ENCODE assay signal across 11 cellular contexts in the genomic region with DNA sequence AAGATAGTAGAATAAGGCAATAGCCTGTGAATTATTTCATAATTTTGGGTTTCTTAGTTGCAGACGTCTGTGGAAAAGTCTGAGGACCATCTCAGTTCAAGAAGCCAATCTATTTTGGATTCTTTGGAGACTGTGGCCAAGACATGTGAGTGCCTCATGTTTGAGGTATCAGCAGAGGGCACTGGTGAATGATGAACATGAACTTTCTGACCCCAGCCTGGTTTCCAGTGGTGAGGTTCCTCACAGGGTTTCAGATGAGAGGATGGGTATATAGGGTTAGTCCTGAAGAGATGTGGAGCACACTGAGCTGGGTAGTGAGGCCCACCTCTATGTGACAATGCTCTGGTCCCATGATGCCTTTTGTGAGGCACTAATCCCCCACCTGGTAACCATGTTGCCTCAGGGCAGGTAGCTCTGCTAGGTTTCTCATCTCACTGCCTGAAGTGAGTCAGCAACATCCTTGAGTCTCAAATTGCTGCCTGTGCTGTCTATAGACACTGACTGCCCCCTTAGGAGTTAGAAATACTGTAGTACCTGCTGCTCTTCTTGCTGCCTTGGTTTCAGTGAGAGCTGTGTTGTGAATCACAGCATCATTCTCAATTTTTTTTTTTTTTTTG. TPM values are rescaled to one million over a fixed set of nuclear protein-coding genes. Genes with fewer than 3 reads are reported as not detected.
DNase-seq lines count a peak whose midpoint lies in the region; ATAC-seq and TF ChIP-seq lines count a peak whose summit lies in the region.
"Had no signal": no experiment of that assay in that cellular context is flagged by ENCODE, and none has a peak within 500 bp of the region (broad histone marks: within the 10 kb centered on the region; RNA-seq: fewer than 3 reads in every experiment).

No MANE protein-coding gene starts in this region.

- no peaks in the 10 kb centered on the region for H4K20me1 ChIP-seq in smooth muscle cell (ENCODE audit: low read depth)

- TF ChIP-seq CTCF in MCF 10A (IDR thresholded peaks at IDR 0.05; ENCODE audit: unreplicated experiment) (no peak), breast epithelium (IDR thresholded peaks at IDR 0.05) (no peak), epithelial cell of esophagus (IDR thresholded peaks at IDR 0.05; ENCODE audit: insufficient read depth, low read depth, low read length, missing control alignments) (no peak), smooth muscle cell (IDR thresholded peaks at IDR 0.05; ENCODE audit: borderline replicate concordance, insufficient read depth, poor library complexity, severe bottlenecking) (no peak), brain microvascular endothelial cell (IDR thresholded peaks at IDR 0.05; ENCODE audit: low read depth, low read length, missing control alignments) (no peak)

- H3K79me2 ChIP-seq in smooth muscle cell (ENCODE audit: low read depth) = no peaks in the 10 kb centered on the region

- POLR2A ChIA-PET in MCF 10A (lab: Yijun Ruan, JAX) = no interaction called here

- H3K36me3 ChIP-seq in breast epithelium = no peaks in the 10 kb centered on the region
- no peaks in the 10 kb centered on the region for H3K36me3 ChIP-seq in smooth muscle cell (ENCODE audit: low read depth)
- H3K36me3 ChIP-seq in brain microvascular endothelial cell (replicated peaks) = peaks cover 4% of the 10 kb centered on the region
- H3K36me3 ChIP-seq: ascending aorta, suprapubic skin had no signal

- H2AFZ ChIP-seq in smooth muscle cell (ENCODE audit: low read depth) = no peak overlapping the region

- peak; percentile 72 for DNase-seq in MCF 10A (ENCODE audit: unreplicated experiment)
- no peak for DNase-seq in breast epithelium (ENCODE audit: low spot score in 2 of 2)
- peak; percentile 59 for DNase-seq in NCI-H146 (lab: John Stamatoyannopoulos, UW)
- peak; percentile 95 for DNase-seq in epithelial cell of esophagus (ENCODE audit: low read depth)
- DNase-seq in smooth muscle cell (lab: John Stamatoyannopoulos, UW; ENCODE audit: unreplicated experiment) = no peak
- no peak for DNase-seq in brain microvascular endothelial cell
- DNase-seq: NCI-H1930 had no signal

- TF ChIP-seq POLR2A in breast epithelium (IDR thresholded peaks at IDR 0.05) = no peak

- H3K36me3 Mint-ChIP-seq in MCF 10A (ENCODE audit: insufficient read depth, unreplicated experiment) = no peaks in the 10 kb centered on the region

- CTCF ChIA-PET in MCF 10A (lab: Yijun Ruan, JAX) = interaction anchor here (0.7 to 1.7 kb wide), 2 partner anchors 24 to 74 kb away, joined by 3 to 4 read pairs; no protein-coding TSS in a partner anchor

- H3K27ac ChIP-seq in breast epithelium (no peak overlapping the region), smooth muscle cell (ENCODE audit: low read depth) (peak overlapping the region; percentile 73), brain microvascular endothelial cell (no peak overlapping the region)
- H3K27ac ChIP-seq: ascending aorta, suprapubic skin had no signal

- H3K4me3 ChIP-seq in breast epithelium (no peak overlapping the region), epithelial cell of esophagus (ENCODE audit: low read length) (no peak overlapping the region), smooth muscle cell (no peak overlapping the region), brain microvascular endothelial cell (ENCODE audit: low read depth, low read length) (no peak overlapping the region)
- H3K4me3 ChIP-seq: ascending aorta, suprapubic skin had no signal

- no peak overlapping the region for H3K4me2 ChIP-seq in smooth muscle cell

- intact Hi-C loops in MCF 10A (cut with micrococcal nuclease) (no loop called here), breast epithelium (cut with DNase I; ENCODE audit: low total_unique reads) (no loop called here)

- in situ Hi-C loops in brain microvascular endothelial cell (cut with HindIII; ENCODE audit: low pct_ligation_motif_present, low sequenced_read_pairs) = no loop called here

- H3K9me3 Mint-ChIP-seq in MCF 10A (ENCODE audit: unreplicated experiment) = no peaks in the 10 kb centered on the region

- ATAC-seq in HG03460 (IDR thresholded peaks at IDR 0.05; ENCODE audit: unreplicated experiment) (no peak), GM18517 (IDR thresholded peaks at IDR 0.05; ENCODE audit: unreplicated experiment) (no peak)

- H3K27me3 Mint-ChIP-seq in MCF 10A (ENCODE audit: insufficient read depth, unreplicated experiment) = no peaks in the 10 kb centered on the region

- WGBS in smooth muscle cell (ENCODE audit: low lambda C conversion rate) = 66% methylated on average over 1 of the region's 1 CpG

- no peak overlapping the region for H3K9ac ChIP-seq in smooth muscle cell (ENCODE audit: low read depth)

- no peaks in the 10 kb centered on the region for H3F3A ChIP-seq in smooth muscle cell (ENCODE audit: low read depth)

- H3K4me3 Mint-ChIP-seq in MCF 10A (ENCODE audit: unreplicated experiment) = no peak overlapping the region

- H3K27me3 ChIP-seq in breast epithelium (no peaks in the 10 kb centered on the region), smooth muscle cell (ENCODE audit: low read depth) (no peaks in the 10 kb centered on the region), brain microvascular endothelial cell (replicated peaks) (no peaks in the 10 kb centered on the region)
- H3K27me3 ChIP-seq: ascending aorta, suprapubic skin had no signal

- BruUV-seq in MCF 10A (replicated peaks; lab: Mats Ljungman, UMichigan) = no TSS peak

- H3K9me3 ChIP-seq in breast epithelium (no peaks in the 10 kb centered on the region), smooth muscle cell (replicated peaks; ENCODE audit: low read depth) (no peaks in the 10 kb centered on the region)
- H3K9me3 ChIP-seq: ascending aorta, suprapubic skin had no signal

- H3K4me1 Mint-ChIP-seq in MCF 10A (ENCODE audit: insufficient read depth, unreplicated experiment) = peaks cover 5% of the 10 kb centered on the region

- no peak overlapping the region for H3K27ac Mint-ChIP-seq in MCF 10A (ENCODE audit: low read depth, unreplicated experiment)

- no peaks in the 10 kb centered on the region for H3K4me1 ChIP-seq in breast epithelium
- H3K4me1 ChIP-seq in smooth muscle cell (ENCODE audit: low read depth) = no peaks in the 10 kb centered on the region
- H3K4me1 ChIP-seq: ascending aorta had no signal

RNA-seq across cellular contexts. Expression of a gene that starts 32.3 kb away (rescaled TPM):
- total RNA-seq in MCF 10A (2022) (8.1 and 9.4 TPM in 2 replicates), breast epithelium (1 to 10 TPM; 4.2 to 5.1 (median 4.3) TPM), smooth muscle cell (1.6 and 5.5 TPM in 2 replicates)
- 1.6 and 3.4 TPM in 2 replicates for polyA plus RNA-seq in smooth muscle cell

Comparison
In these comparisons a context has a peak if more than half of its experiments do, and no peak if none do; other contexts are left out.
1. DNase-seq: peak in MCF 10A (single experiment), NCI-H146 (single experiment) and epithelial cell of esophagus (single experiment); none in breast epithelium (0 of 2), smooth muscle cell (single experiment) and brain microvascular endothelial cell (single experiment).